Comparison of ENCODE assay signal across 26 cellular contexts in genomic region chr5:159478950-159479349, GRCh38.
DNase-seq lines count a peak whose midpoint lies in the region; ATAC-seq and TF ChIP-seq lines count a peak whose summit lies in the region.
"Had no signal": no experiment of that assay in that cellular context is flagged by ENCODE, and none has a peak within 500 bp of the region (broad histone marks: within the 10 kb centered on the region; RNA-seq: fewer than 3 reads in every experiment).

No MANE protein-coding gene starts in this region.

- H3K9me3 ChIP-seq in DND-41 (ENCODE audit: insufficient read depth, low read length, severe bottlenecking) = peaks cover 11% of the 10 kb centered on the region
- H3K9me3 ChIP-seq: colonic mucosa had no signal

- H3K4me2 ChIP-seq in DND-41 (ENCODE audit: insufficient read depth, low read length) = no peak overlapping the region
- H3K4me2 ChIP-seq: GM23338, smooth muscle cell had no signal

- no peaks in the 10 kb centered on the region for H3K79me2 ChIP-seq in DND-41 (ENCODE audit: insufficient read depth, low read length)

- H3K27ac Mint-ChIP-seq in stimulated activated effector memory CD8-positive, alpha-beta T cell treated with anti-CD3 and anti-CD28 coated beads, Interleukin-12 subunit alpha, Interleukin-12 subunit beta, amount 100 ng/mL, for 72 hours = no peak overlapping the region
- H3K27ac Mint-ChIP-seq: activated CD4-positive, alpha-beta memory T cell treated with anti-CD3 and anti-CD28 coated beads, Interleukin-2, amount 10 ng/mL, durations not matched to agents 7 days and 5 days; activated naive CD8-positive, alpha-beta T cell treated with anti-CD3 and anti-CD28 coated beads for 36 hours; activated T-helper 17 cell treated with anti-CD3 and anti-CD28 coated beads, Interleukin-2, amount 50 U/mL, for 72 hours; GM23338; stimulated activated naive CD8-positive, alpha-beta T cell treated with anti-CD3 and anti-CD28 coated beads, Interleukin-15, Interleukin-2, amounts not matched to agents 100 ng/mL and 50 ng/mL, for 24 hours had no signal

- no peak overlapping the region for H3K4me3 Mint-ChIP-seq in stimulated activated effector memory CD8-positive, alpha-beta T cell treated with anti-CD3 and anti-CD28 coated beads, Interleukin-12 subunit alpha, Interleukin-12 subunit beta, amount 100 ng/mL, for 72 hours
- H3K4me3 Mint-ChIP-seq: activated CD4-positive, alpha-beta memory T cell treated with anti-CD3 and anti-CD28 coated beads, Interleukin-2, amount 10 ng/mL, durations not matched to agents 7 days and 5 days; activated naive CD8-positive, alpha-beta T cell treated with anti-CD3 and anti-CD28 coated beads for 36 hours; activated T-helper 17 cell treated with anti-CD3 and anti-CD28 coated beads, Interleukin-2, amount 50 U/mL, for 72 hours; GM23338; stimulated activated naive CD8-positive, alpha-beta T cell treated with anti-CD3 and anti-CD28 coated beads, Interleukin-15, Interleukin-2, amounts not matched to agents 100 ng/mL and 50 ng/mL, for 24 hours had no signal

- H2AFZ ChIP-seq in DND-41 (ENCODE audit: low read depth, low read length) = no peak overlapping the region
- H2AFZ ChIP-seq: GM23338 had no signal

- no peaks in the 10 kb centered on the region for H3K36me3 Mint-ChIP-seq in stimulated activated effector memory CD8-positive, alpha-beta T cell treated with anti-CD3 and anti-CD28 coated beads, Interleukin-12 subunit alpha, Interleukin-12 subunit beta, amount 100 ng/mL, for 72 hours

- TF ChIP-seq CTCF in DND-41 (IDR thresholded peaks at IDR 0.05; ENCODE audit: borderline replicate concordance, extremely low read depth, low read length, poor library complexity, severe bottlenecking) = no peak

- peaks cover 6% of the 10 kb centered on the region for H3K4me1 ChIP-seq in DND-41 (ENCODE audit: insufficient read depth, low read length)
- H3K4me1 ChIP-seq: colonic mucosa, left lung had no signal

- no peak overlapping the region for H3K9ac ChIP-seq in DND-41 (ENCODE audit: low read depth, low read length)

- peaks cover 22% of the 10 kb centered on the region for H3K9me3 Mint-ChIP-seq in stimulated activated effector memory CD8-positive, alpha-beta T cell treated with anti-CD3 and anti-CD28 coated beads, Interleukin-12 subunit alpha, Interleukin-12 subunit beta, amount 100 ng/mL, for 72 hours
- H3K9me3 Mint-ChIP-seq: GM23338 had no signal

- DNase-seq in SKM-1 treated with dmso at 0.1 percent for 144 hours (lab: John Stamatoyannopoulos, UW; ENCODE audit: unreplicated experiment) = peak; percentile 36
- no peak for DNase-seq in SKM-1 (lab: John Stamatoyannopoulos, UW; ENCODE audit: unreplicated experiment)
- peak; percentile 70 for DNase-seq in DND-41
- peak; percentile 20 for DNase-seq in SW480 (ENCODE audit: low spot score)
- peak; percentile 34 for DNase-seq in myocyte (ENCODE audit: low read depth)
- no peak for DNase-seq in stimulated activated CD4-positive, alpha-beta T cell treated with anti-CD3 and anti-CD28 coated beads, Interleukin-2, amount 100 ng/mL, for 48 hours
- DNase-seq in stimulated activated effector memory CD8-positive, alpha-beta T cell treated with anti-CD3 and anti-CD28 coated beads, Interleukin-12 subunit alpha, Interleukin-12 subunit beta, amount 100 ng/mL, for 72 hours (ENCODE audit: low spot score in 2 of 2) = no peak
- no peak for DNase-seq in putamen (ENCODE audit: low spot score)
- DNase-seq: activated CD4-positive, alpha-beta memory T cell treated with anti-CD3 and anti-CD28 coated beads, Interleukin-2, amount 10 ng/mL, durations not matched to agents 7 days and 5 days; activated naive CD8-positive, alpha-beta T cell treated with anti-CD3 and anti-CD28 coated beads for 36 hours; aorta; colonic mucosa; DMS 273 treated with DMSO at 0.1 percent for 48 hours; EL; left lung; mesenchymal stem cell; NCI-H1417; NCI-H2081; NCI-H526; right cardiac atrium had no signal

- H3K4me3 ChIP-seq in DND-41 (ENCODE audit: low read depth in 1 of 2, low read length in 2 of 2) = no peak overlapping the region
- H3K4me3 ChIP-seq: colonic mucosa, GM23338, K562, left lung, smooth muscle cell, thoracic aorta had no signal

- no peak overlapping the region for H3K27ac ChIP-seq in DND-41 (ENCODE audit: low read length)
- H3K27ac ChIP-seq: colonic mucosa, left lung, thoracic aorta had no signal

- H3K4me1 Mint-ChIP-seq in stimulated activated effector memory CD8-positive, alpha-beta T cell treated with anti-CD3 and anti-CD28 coated beads, Interleukin-12 subunit alpha, Interleukin-12 subunit beta, amount 100 ng/mL, for 72 hours = peaks cover 16% of the 10 kb centered on the region
- H3K4me1 Mint-ChIP-seq: GM23338 had no signal

- peak; percentile 94 for ATAC-seq in DND-41 (ENCODE audit: insufficient read depth, low read depth)
- no peak for ATAC-seq in stimulated activated effector memory CD8-positive, alpha-beta T cell treated with anti-CD3 and anti-CD28 coated beads, Interleukin-12 subunit alpha, Interleukin-12 subunit beta, amount 100 ng/mL, for 72 hours
- ATAC-seq: activated T-helper 17 cell treated with anti-CD3 and anti-CD28 coated beads, Interleukin-2, amount 50 U/mL, for 72 hours; GM23338; K562; left lung; right cardiac atrium had no signal

- H3K27me3 ChIP-seq in DND-41 (ENCODE audit: insufficient read depth, low read length, poor library complexity) = no peaks in the 10 kb centered on the region
- H3K27me3 ChIP-seq: colonic mucosa, left lung had no signal

- H3K36me3 ChIP-seq in DND-41 (ENCODE audit: insufficient read depth, low read length) = no peaks in the 10 kb centered on the region
- H3K36me3 ChIP-seq: colonic mucosa, left lung, thoracic aorta had no signal

- H4K20me1 ChIP-seq in DND-41 (ENCODE audit: insufficient read depth, low read length) = no peaks in the 10 kb centered on the region

Comparison
In these comparisons a context has a peak if more than half of its experiments do, and no peak if none do; other contexts are left out.
1. DNase-seq: peak in SKM-1 treated with dmso at 0.1 percent for 144 hours (single experiment), DND-41 (single experiment), SW480 (single experiment) and myocyte (single experiment); none in SKM-1 (single experiment), stimulated activated CD4-positive, alpha-beta T cell treated with anti-CD3 and anti-CD28 coated beads, Interleukin-2, amount 100 ng/mL, for 48 hours (0 of 2), stimulated activated effector memory CD8-positive, alpha-beta T cell treated with anti-CD3 and anti-CD28 coated beads, Interleukin-12 subunit alpha, Interleukin-12 subunit beta, amount 100 ng/mL, for 72 hours (0 of 2) and putamen (single experiment).